Comparison of ENCODE assay signal across 11 cellular contexts in genomic region chr19:5113101-5113557, GRCh38.
A peak's percentile ranks its signal among the peaks of the same experiment; 100 is the strongest.
DNase-seq lines count a peak whose midpoint lies in the region; ATAC-seq, FAIRE-seq and TF ChIP-seq lines count a peak whose summit lies in the region.
"Had no signal": no experiment of that assay in that cellular context is flagged by ENCODE, and none has a peak within 500 bp of the region (broad histone marks: within the 10 kb centered on the region; RNA-seq: fewer than 3 reads in every experiment).

No MANE protein-coding gene starts in this region.

- no peak overlapping the region for H3K4me3 ChIP-seq in adipocyte (ENCODE audit: low read length)

- peaks cover 24% of the 10 kb centered on the region for H3K36me3 ChIP-seq in adipocyte (ENCODE audit: control insufficient read depth, insufficient read depth, low read length, severe bottlenecking)

- DNase-seq in H54 (ENCODE audit: insufficient read length, low spot score) (peak; percentile 33), adipocyte (ENCODE audit: low read depth) (peak; percentile 64), fibroblast of the conjunctiva (ENCODE audit: low read depth) (peak; percentile 24), smooth muscle cell of the brain vasculature (ENCODE audit: low read depth, low spot score) (peak; percentile 33), midbrain (lab: John Stamatoyannopoulos, UW) (no peak)
- no peak for DNase-seq in activated CD8-positive, alpha-beta memory T cell treated with anti-CD3 and anti-CD28 coated beads, Interleukin-2, amount 50 U/mL, for 48 hours
- DNase-seq: activated CD4-positive, alpha-beta T cell treated with anti-CD3 and anti-CD28 coated beads for 36 hours; activated T-cell treated with anti-CD3 and anti-CD28 coated beads, Interleukin-2, amount 50 U/mL, for 4 hours; left ventricle myocardium superior; small intestine had no signal

- FAIRE-seq in H54 (lab: Jason Lieb, UNC), result no peak
- FAIRE-seq: small intestine had no signal

- H3K9ac ChIP-seq in adipocyte (ENCODE audit: low read length), result no peak overlapping the region

- no peaks in the 10 kb centered on the region for H3K9me3 ChIP-seq in adipocyte (ENCODE audit: control insufficient read depth, low read length)

- H3K4me1 ChIP-seq in adipocyte (ENCODE audit: control insufficient read depth, insufficient read depth, low read length), result no peaks in the 10 kb centered on the region

- ATAC-seq in GM21717 (IDR thresholded peaks at IDR 0.05; ENCODE audit: unreplicated experiment), result no peak
- ATAC-seq: activated CD4-positive, alpha-beta T cell treated with anti-CD3 and anti-CD28 coated beads for 36 hours; activated T-cell treated with anti-CD3 and anti-CD28 coated beads, Interleukin-2, amount 50 U/mL, for 4 hours had no signal

- no peaks in the 10 kb centered on the region for H3K27me3 ChIP-seq in adipocyte (replicated peaks; ENCODE audit: control insufficient read depth, insufficient read depth, low read length)

- no peak for TF ChIP-seq POLR2A in H54 (IDR thresholded peaks at IDR 0.05; ENCODE audit: low read depth, low read length)

Comparison
In these comparisons a context has a peak if more than half of its experiments do, and no peak if none do; other contexts are left out.
1. DNase-seq: peak in H54 (single experiment), adipocyte (single experiment), fibroblast of the conjunctiva (single experiment) and smooth muscle cell of the brain vasculature (single experiment); none in activated CD8-positive, alpha-beta memory T cell treated with anti-CD3 and anti-CD28 coated beads, Interleukin-2, amount 50 U/mL, for 48 hours (single experiment) and midbrain (single experiment).